ENCODE assay signal across 28 cellular contexts in genomic region chr3:184440161-184440560, GRCh38.
"Had no signal": no experiment of that assay in that cellular context is flagged by ENCODE, and none has a peak within 500 bp of the region (broad histone marks: within the 10 kb centered on the region; RNA-seq: fewer than 3 reads in every experiment).

No MANE protein-coding gene starts in this region.

- DNase-seq: activated CD4-positive, alpha-beta T cell treated with anti-CD3 and anti-CD28 coated beads for 48 hours; activated CD4-positive, alpha-beta T cell treated with anti-CD3 and anti-CD28 coated beads, Interleukin-2, amount 50 U/mL, for 48 hours; activated CD8-positive, alpha-beta memory T cell treated with anti-CD3 and anti-CD28 coated beads for 24 hours; activated effector memory CD4-positive, alpha-beta T cell treated with anti-CD3 and anti-CD28 coated beads, Interleukin-2, amount 50 U/mL, for 16 hours; activated naive CD4-positive, alpha-beta T cell treated with anti-CD3 and anti-CD28 coated beads for 36 hours; activated naive CD8-positive, alpha-beta T cell treated with anti-CD3 and anti-CD28 coated beads for 36 hours; adrenal gland; body of pancreas; caudate nucleus; endodermal cell; gastrocnemius medialis; glutamatergic neuron; islet precursor cell; naive thymus-derived CD4-positive, alpha-beta T cell; psoas muscle; sigmoid colon; stimulated activated CD4-positive, alpha-beta T cell treated with anti-CD3 and anti-CD28 coated beads, Interleukin-1b, Interleukin-23, amount 100 ng/mL, for 48 hours; stimulated activated CD4-positive, alpha-beta T cell treated with anti-CD3 and anti-CD28 coated beads, Interleukin-4, amount 100 ng/mL, for 4 hours; stimulated activated CD8-positive, alpha-beta memory T cell treated with anti-CD3 and anti-CD28 coated beads, Interleukin-4, amount 100 ng/mL, for 48 hours; stimulated activated naive CD8-positive, alpha-beta T cell treated with anti-CD3 and anti-CD28 coated beads, Interleukin-15, amount 100 ng/mL, for 72 hours; substantia nigra; T1000; thyroid gland; WERI-Rb-1 had no signal

- ATAC-seq: activated CD4-positive, CD25-positive, alpha-beta regulatory T cell treated with anti-CD3 and anti-CD28 coated beads, Interleukin-2, amount 50 U/mL, for 24 hours; body of pancreas; gastrocnemius medialis; naive thymus-derived CD4-positive, alpha-beta T cell; psoas muscle; stimulated activated memory B cell treated with anti-CD40 and anti-IgM and Interleukin-4, amounts not matched to agents 10 μg/mL and 1 μg/mL and 100 μg/mL, for 72 hours; stimulated activated naive CD8-positive, alpha-beta T cell treated with anti-CD3 and anti-CD28 coated beads, Interleukin-15, amount 100 ng/mL, for 72 hours had no signal

- H3K9me3 ChIP-seq: adrenal gland, body of pancreas, gastrocnemius medialis, psoas muscle, thyroid gland had no signal

- H3K27me3 ChIP-seq: adrenal gland, body of pancreas, gastrocnemius medialis, sigmoid colon, thyroid gland had no signal

- H3K4me1 ChIP-seq: adrenal gland, body of pancreas, gastrocnemius medialis, parathyroid adenoma, psoas muscle, sigmoid colon, thyroid gland had no signal

- H3K4me3 ChIP-seq: adrenal gland, body of pancreas, gastrocnemius medialis, psoas muscle, sigmoid colon, smooth muscle cell, thyroid gland had no signal

- H3K27ac ChIP-seq: adrenal gland, body of pancreas, gastrocnemius medialis, parathyroid adenoma, psoas muscle, sigmoid colon, thyroid gland, WERI-Rb-1 had no signal

- H3K36me3 ChIP-seq: adrenal gland, gastrocnemius medialis, sigmoid colon, thyroid gland, WERI-Rb-1 had no signal
